Comparison of ENCODE assay signal across 15 cellular contexts in genomic region chr6:69880570-69880969, GRCh38. TPM values are rescaled to one million over a fixed set of nuclear protein-coding genes. Genes with fewer than 3 reads are reported as not detected.
A peak's percentile ranks its signal among the peaks of the same experiment; 100 is the strongest.
DNase-seq lines count a peak whose midpoint lies in the region; ATAC-seq lines count a peak whose summit lies in the region.
"Had no signal": no experiment of that assay in that cellular context is flagged by ENCODE, and none has a peak within 500 bp of the region (broad histone marks: within the 10 kb centered on the region; RNA-seq: fewer than 3 reads in every experiment).

No MANE protein-coding gene starts in this region.

- peak overlapping the region; percentile 61; the same call in 1 of the 2 replicates for H3K27ac ChIP-seq in SK-N-MC
- H3K27ac ChIP-seq: colonic mucosa, gastroesophageal sphincter had no signal

- intact Hi-C loops in sciatic nerve (cut with DNase I) = no loop called here

- no peak overlapping the region for H3K9ac ChIP-seq in SK-N-MC (ENCODE audit: insufficient read length)

- H3K4me3 ChIP-seq in GM08714 (ENCODE audit: low read length) (peak overlapping the region; percentile 31; the same call in 1 of the 2 replicates), SK-N-MC (no peak overlapping the region)
- H3K4me3 ChIP-seq: colonic mucosa, gastroesophageal sphincter, lung had no signal

- H3K36me3 ChIP-seq in SK-N-MC (ENCODE audit: insufficient read depth, low read length) = peaks cover 12% of the 10 kb centered on the region; the same call in 1 of the 2 replicates
- H3K36me3 ChIP-seq: colonic mucosa, gastroesophageal sphincter had no signal

- H3K9me3 ChIP-seq in SK-N-MC (ENCODE audit: low read depth, low read length) = no peaks in the 10 kb centered on the region
- H3K9me3 ChIP-seq: colonic mucosa, gastroesophageal sphincter had no signal

- ATAC-seq in GM19463 (IDR thresholded peaks at IDR 0.05; ENCODE audit: unreplicated experiment) (peak; percentile 27), HG02884 (IDR thresholded peaks at IDR 0.05; ENCODE audit: unreplicated experiment) (peak; percentile 34), HG02678 (IDR thresholded peaks at IDR 0.05; ENCODE audit: unreplicated experiment) (no peak), HG03135 (IDR thresholded peaks at IDR 0.05; ENCODE audit: unreplicated experiment) (no peak), sciatic nerve (no peak)
- ATAC-seq: gastroesophageal sphincter had no signal

- DNase-seq in SK-N-MC (ENCODE audit: low read depth, low spot score) (no peak), sciatic nerve (ENCODE audit: low spot score) (no peak), HuH-7 (ENCODE audit: low spot score) (no peak)
- DNase-seq: colonic mucosa; naive thymus-derived CD8-positive, alpha-beta T cell; NCI-H2107; NCI-H774; T-cell had no signal

RNA-seq across cellular contexts. Expression of gene COL19A1, which starts 14.2 kb away (rescaled TPM):
- 0.98 TPM for total RNA-seq in sciatic nerve

Comparison
In these comparisons a context has a peak if more than half of its experiments do, and no peak if none do; other contexts are left out.
1. ATAC-seq: peak in GM19463 (single experiment) and HG02884 (single experiment); none in HG02678 (single experiment), HG03135 (single experiment) and sciatic nerve (single experiment).